Comparison of ENCODE assay signal across 13 cellular contexts in the genomic region with DNA sequence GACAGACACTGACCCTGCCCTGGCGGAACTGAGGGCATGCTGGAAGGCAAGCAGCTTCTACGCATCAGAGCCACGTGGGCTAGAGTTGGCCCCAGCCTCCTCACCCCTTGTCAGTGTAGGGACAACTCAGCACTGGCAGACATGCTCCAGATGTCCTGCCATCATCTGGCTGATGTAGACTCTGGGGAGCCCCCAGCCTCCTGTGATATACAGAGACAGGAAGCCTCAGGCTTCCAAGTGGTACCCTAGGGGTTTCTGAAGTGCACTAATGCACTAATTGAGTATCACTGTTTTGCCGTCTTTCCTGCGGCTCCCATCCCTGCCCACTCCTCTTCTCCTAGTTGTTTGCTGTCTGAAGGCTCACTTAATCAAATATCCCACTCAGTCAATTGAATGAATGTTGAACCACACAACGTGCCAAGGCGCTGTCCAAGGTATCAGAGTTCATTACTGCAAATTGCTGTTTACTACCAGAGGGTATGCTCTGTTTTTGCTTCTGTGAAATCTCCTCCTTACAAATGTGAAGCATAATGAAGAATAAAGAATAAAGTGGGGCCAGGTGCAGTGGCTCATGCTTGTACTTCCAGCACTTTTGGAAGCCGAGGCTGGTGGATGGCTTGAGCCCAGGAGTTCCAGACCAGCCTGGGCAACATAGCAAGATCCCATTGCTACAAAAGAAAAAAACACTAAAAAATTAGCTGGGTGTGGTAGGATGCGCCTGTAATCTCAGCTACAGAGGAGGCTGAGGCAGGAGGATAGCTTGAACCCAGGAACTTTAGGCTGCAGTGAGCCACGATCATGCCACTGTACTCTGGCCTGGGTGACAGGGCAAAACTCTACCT.
DNase-seq lines count a peak whose midpoint lies in the region; ATAC-seq and TF ChIP-seq lines count a peak whose summit lies in the region.
"Had no signal": no experiment of that assay in that cellular context is flagged by ENCODE, and none has a peak within 500 bp of the region (broad histone marks: within the 10 kb centered on the region; RNA-seq: fewer than 3 reads in every experiment).

No MANE protein-coding gene starts in this region.

- POLR2A ChIA-PET in MCF 10A (lab: Yijun Ruan, JAX) = no interaction called here

- H3K4me3 Mint-ChIP-seq in MCF 10A (ENCODE audit: unreplicated experiment) = no peak overlapping the region
- H3K4me3 Mint-ChIP-seq: activated T-helper 17 cell treated with anti-CD3 and anti-CD28 coated beads, Interleukin-2, amount 50 U/mL, for 72 hours; naive thymus-derived CD4-positive, alpha-beta T cell had no signal

- H3K4me3 ChIP-seq in breast epithelium (no peak overlapping the region), epithelial cell of esophagus (ENCODE audit: low read length) (no peak overlapping the region)
- H3K4me3 ChIP-seq: esophagus muscularis mucosa had no signal

- H3K9me3 ChIP-seq in breast epithelium = no peaks in the 10 kb centered on the region
- H3K9me3 ChIP-seq: esophagus muscularis mucosa had no signal

- no peaks in the 10 kb centered on the region for H3K9me3 Mint-ChIP-seq in MCF 10A (ENCODE audit: unreplicated experiment)
- H3K9me3 Mint-ChIP-seq: activated T-helper 17 cell treated with anti-CD3 and anti-CD28 coated beads, Interleukin-2, amount 50 U/mL, for 72 hours had no signal

- CTCF ChIA-PET in MCF 10A (lab: Yijun Ruan, JAX) = interaction anchor here (0.6 to 1.3 kb wide), 7 partner anchors 10 to 551 kb away, joined by 3 to 4 read pairs (median 3); no protein-coding TSS in a partner anchor

- TF ChIP-seq CTCF in MCF 10A (IDR thresholded peaks at IDR 0.05; ENCODE audit: unreplicated experiment) (no peak), breast epithelium (IDR thresholded peaks at IDR 0.05) (no peak), epithelial cell of esophagus (IDR thresholded peaks at IDR 0.05; ENCODE audit: insufficient read depth, low read depth, low read length, missing control alignments) (no peak)

- peaks cover 8% of the 10 kb centered on the region for H3K27me3 Mint-ChIP-seq in MCF 10A (ENCODE audit: insufficient read depth, unreplicated experiment)
- H3K27me3 Mint-ChIP-seq: activated T-helper 17 cell treated with anti-CD3 and anti-CD28 coated beads, Interleukin-2, amount 50 U/mL, for 72 hours had no signal

- TF ChIP-seq POLR2A in breast epithelium (IDR thresholded peaks at IDR 0.05) = no peak

- H3K27me3 ChIP-seq in breast epithelium = no peaks in the 10 kb centered on the region

- no peaks in the 10 kb centered on the region for H3K4me1 ChIP-seq in breast epithelium
- H3K4me1 ChIP-seq: esophagus muscularis mucosa had no signal

- H3K36me3 ChIP-seq in breast epithelium = no peaks in the 10 kb centered on the region
- H3K36me3 ChIP-seq: esophagus muscularis mucosa had no signal

- ATAC-seq in GM19452 (IDR thresholded peaks at IDR 0.05; ENCODE audit: unreplicated experiment) (no peak), HG03139 (IDR thresholded peaks at IDR 0.05; ENCODE audit: unreplicated experiment) (no peak)
- ATAC-seq: activated T-helper 17 cell treated with anti-CD3 and anti-CD28 coated beads, Interleukin-2, amount 50 U/mL, for 72 hours; naive thymus-derived CD4-positive, alpha-beta T cell had no signal

- no peaks in the 10 kb centered on the region for H3K36me3 Mint-ChIP-seq in MCF 10A (ENCODE audit: insufficient read depth, unreplicated experiment)
- H3K36me3 Mint-ChIP-seq: naive thymus-derived CD4-positive, alpha-beta T cell had no signal

- H3K4me1 Mint-ChIP-seq in MCF 10A (ENCODE audit: insufficient read depth, unreplicated experiment) = peaks cover 5% of the 10 kb centered on the region
- H3K4me1 Mint-ChIP-seq: activated T-helper 17 cell treated with anti-CD3 and anti-CD28 coated beads, Interleukin-2, amount 50 U/mL, for 72 hours; naive thymus-derived CD4-positive, alpha-beta T cell had no signal

- intact Hi-C loops in MCF 10A (cut with micrococcal nuclease) (no loop called here), breast epithelium (cut with DNase I; ENCODE audit: low total_unique reads) (no loop called here)

- no peak overlapping the region for H3K27ac ChIP-seq in breast epithelium
- H3K27ac ChIP-seq: esophagus muscularis mucosa had no signal

- H3K27ac Mint-ChIP-seq in MCF 10A (ENCODE audit: low read depth, unreplicated experiment) = no peak overlapping the region
- H3K27ac Mint-ChIP-seq: activated T-helper 17 cell treated with anti-CD3 and anti-CD28 coated beads, Interleukin-2, amount 50 U/mL, for 72 hours; naive thymus-derived CD4-positive, alpha-beta T cell had no signal

- peak; percentile 67 for DNase-seq in MCF 10A (ENCODE audit: unreplicated experiment)
- DNase-seq in breast epithelium (ENCODE audit: low spot score in 2 of 2) = no peak
- peak; percentile 38 for DNase-seq in RPMI8226
- DNase-seq in epithelial cell of esophagus (ENCODE audit: low read depth) = peak; percentile 32
- DNase-seq in anterior cingulate cortex (lab: John Stamatoyannopoulos, UW) = no peak
- DNase-seq in activated effector memory CD4-positive, alpha-beta T cell treated with Interleukin-2 at 50 U/mL for 16 hours = no peak
- DNase-seq: central memory CD4-positive, alpha-beta T cell; DMS79 treated with DMSO at 0.1 percent for 48 hours; naive thymus-derived CD4-positive, alpha-beta T cell had no signal

- no TSS peak for BruUV-seq in MCF 10A (replicated peaks; lab: Mats Ljungman, UMichigan)

Comparison
In these comparisons a context has a peak if more than half of its experiments do, and no peak if none do; other contexts are left out.
1. DNase-seq: peak in MCF 10A (single experiment), RPMI8226 (single experiment) and epithelial cell of esophagus (single experiment); none in breast epithelium (0 of 2), anterior cingulate cortex (0 of 58) and activated effector memory CD4-positive, alpha-beta T cell treated with Interleukin-2 at 50 U/mL for 16 hours (single experiment).